Comparison of ENCODE assay signal across 8 cellular contexts in genomic region chr5:181215997-181216982, GRCh38. TPM values are rescaled to one million over a fixed set of nuclear protein-coding genes. Genes with fewer than 3 reads are reported as not detected.
DNase-seq lines count a peak whose midpoint lies in the region; ATAC-seq and TF ChIP-seq lines count a peak whose summit lies in the region.

No MANE protein-coding gene starts in this region.

- no peak for TF ChIP-seq CTCF in GM12864 (IDR thresholded peaks at IDR 0.05; ENCODE audit: low read depth, low read length, missing control alignments)
- no peak for TF ChIP-seq CTCF in RWPE1 (conservative IDR thresholded peaks at IDR 0.05; ENCODE audit: low read depth)
- TF ChIP-seq CTCF in epithelial cell of esophagus (IDR thresholded peaks at IDR 0.05; ENCODE audit: insufficient read depth, low read depth, low read length, missing control alignments), result no peak

- H3K27ac ChIP-seq in RWPE1, result peak overlapping the region; percentile 79

- CTCF ChIA-PET in RWPE1 (lab: Yijun Ruan, JAX), result interaction anchor here (1.6 kb wide), 1 partner anchor 29 kb away, joined by 5 read pairs; no protein-coding TSS in a partner anchor

- H3K4me3 ChIP-seq in GM12864 (ENCODE audit: low read depth, low read length), result peak overlapping the region; percentile 55
- peak overlapping the region; percentile 30 for H3K4me3 ChIP-seq in epithelial cell of esophagus (ENCODE audit: low read length)
- H3K4me3 ChIP-seq in skeletal muscle cell (ENCODE audit: low read depth, low read length), result peak overlapping the region; percentile 49

- ATAC-seq in GM21786 (IDR thresholded peaks at IDR 0.05; ENCODE audit: unreplicated experiment), result no peak

- DNase-seq in GM12864 (ENCODE audit: low read depth), result no peak
- no peak for DNase-seq in RWPE1 (ENCODE audit: low spot score)
- peak; percentile 64 for DNase-seq in epithelial cell of esophagus (ENCODE audit: low read depth)
- no peak for DNase-seq in skeletal muscle cell (ENCODE audit: low read depth)
- DNase-seq in NCI-H1417 treated with DMSO at 0.1 percent for 48 hours (lab: John Stamatoyannopoulos, UW), result no peak
- no peak for DNase-seq in mucosa of gallbladder (ENCODE audit: low spot score)
- no peak for DNase-seq in HuH-7.5 (ENCODE audit: low spot score)

- POLR2A ChIA-PET in RWPE1 (lab: Yijun Ruan, JAX; ENCODE audit: low non-redundant PET), result interaction anchor here (1.0 kb wide), 1 partner anchor 12 kb away, joined by 3 read pairs; the partner anchor contains the start of gene TRIM7

RNA-seq across cellular contexts. Expression of gene TRIM41, which starts 6.8 kb away (rescaled TPM):
- 47.6 TPM for total RNA-seq in mucosa of gallbladder

RNA-seq across cellular contexts. Expression of gene TRIM7, which starts 11.3 kb away (rescaled TPM):
- total RNA-seq in mucosa of gallbladder, result 1.2 TPM

RNA-seq across cellular contexts. Expression of gene RACK1, which starts 27.4 kb away (rescaled TPM):
- total RNA-seq in mucosa of gallbladder, result 1,033 TPM

RNA-seq across cellular contexts. Expression of gene TRIM52, which starts 44.7 kb away (rescaled TPM):
- 22.8 TPM for total RNA-seq in mucosa of gallbladder
